Comparison of ENCODE assay signal across 29 cellular contexts in the genomic region with DNA sequence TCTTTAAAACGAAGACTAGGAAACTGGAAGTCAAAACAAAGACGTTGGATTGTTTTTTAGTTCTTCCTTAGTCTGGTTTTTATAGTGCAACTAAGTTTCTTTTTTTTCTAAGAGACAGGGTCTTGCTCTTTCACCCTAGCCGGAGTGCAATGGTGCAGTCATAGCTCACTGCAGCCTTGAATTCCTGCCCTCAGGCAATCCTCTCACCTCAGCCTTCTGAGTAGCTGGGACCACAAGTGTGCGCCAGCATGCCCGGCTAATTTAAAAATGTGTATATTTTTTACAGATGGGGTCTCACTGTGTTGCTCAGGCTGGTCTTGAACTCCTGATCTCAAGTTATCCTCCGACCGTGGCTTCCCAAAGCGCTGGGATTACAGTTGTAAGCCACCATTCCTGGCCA. TPM values are rescaled to one million over a fixed set of nuclear protein-coding genes. Genes with fewer than 3 reads are reported as not detected.
"Had no signal": no experiment of that assay in that cellular context is flagged by ENCODE, and none has a peak within 500 bp of the region (broad histone marks: within the 10 kb centered on the region; RNA-seq: fewer than 3 reads in every experiment).

No MANE protein-coding gene starts in this region.

- DNase-seq: effector CD8-positive, alpha-beta T cell; effector memory CD8-positive, alpha-beta T cell; endodermal cell; erythroblast; esophagus squamous epithelium; foreskin fibroblast; foreskin melanocyte; gastrocnemius medialis; glutamatergic neuron; head of caudate nucleus; heart right ventricle; hippocampal formation; immature natural killer cell; islet precursor cell; kidney; kidney glomerular epithelial cell; left colon; left lung; left ventricle myocardium superior; lower lobe of right lung; mesendoderm; midbrain had no signal

- H3K4me1 ChIP-seq: esophagus squamous epithelium, gastrocnemius medialis, heart right ventricle, lower lobe of right lung had no signal

- H3K9me3 Mint-ChIP-seq: effector memory CD8-positive, alpha-beta T cell; memory B cell had no signal

- H3K27me3 ChIP-seq: esophagus squamous epithelium, gastrocnemius medialis, heart right ventricle, left lung had no signal

- H3K27ac ChIP-seq: coronary artery, epithelial cell of prostate, esophagus squamous epithelium, gastrocnemius medialis, heart right ventricle, left lung, lower lobe of right lung had no signal

- H3K9me3 ChIP-seq: esophagus squamous epithelium, gastrocnemius medialis, heart right ventricle, left lung, lower lobe of right lung had no signal

- FAIRE-seq: colon, endometrium, kidney had no signal

- H3K4me3 ChIP-seq: coronary artery, esophagus squamous epithelium, gastrocnemius medialis, heart right ventricle, left lung, lower lobe of right lung had no signal

- H3K27ac Mint-ChIP-seq: dendritic cell treated with granulocyte-macrophage colony-stimulating factor and Interleukin-4, amounts not matched to agents 40 ng/mL and 50 ng/mL, for 4 days; effector memory CD8-positive, alpha-beta T cell; endodermal cell; immature natural killer cell; memory B cell had no signal

- ATAC-seq: effector memory CD8-positive, alpha-beta T cell; esophagus mucosa; gastrocnemius medialis; heart right ventricle; left colon; left lung; left ventricle myocardium superior; lower lobe of right lung had no signal

- H3K27me3 Mint-ChIP-seq: dendritic cell treated with granulocyte-macrophage colony-stimulating factor and Interleukin-4, amounts not matched to agents 40 ng/mL and 50 ng/mL, for 4 days; effector memory CD8-positive, alpha-beta T cell; memory B cell had no signal

- H3K4me3 Mint-ChIP-seq: dendritic cell treated with granulocyte-macrophage colony-stimulating factor and Interleukin-4, amounts not matched to agents 40 ng/mL and 50 ng/mL, for 4 days; effector memory CD8-positive, alpha-beta T cell; endodermal cell; immature natural killer cell; memory B cell had no signal

RNA-seq across cellular contexts. Expression of a gene that starts 52.4 kb away (rescaled TPM):
- polyA plus RNA-seq: immature natural killer cell had no signal
